20 cellular contexts compared by ENCODE assay signal in genomic region chr15:39787479-39787878, GRCh38. TPM values are rescaled to one million over a fixed set of nuclear protein-coding genes. Genes with fewer than 3 reads are reported as not detected.
DNase-seq lines count a peak whose midpoint lies in the region; ATAC-seq and TF ChIP-seq lines count a peak whose summit lies in the region.
"Had no signal": no experiment of that assay in that cellular context is flagged by ENCODE, and none has a peak within 500 bp of the region (broad histone marks: within the 10 kb centered on the region; RNA-seq: fewer than 3 reads in every experiment).

No MANE protein-coding gene starts in this region.

- H3K4me2 ChIP-seq in neural progenitor cell: no peak overlapping the region

- H3K4me3 ChIP-seq in H7 (ENCODE audit: insufficient read depth, low read depth, low read length) (no peak overlapping the region), endodermal cell (ENCODE audit: low read length) (no peak overlapping the region), neural progenitor cell (no peak overlapping the region)
- H3K4me3 ChIP-seq: uterus had no signal

- peaks cover 14% of the 10 kb centered on the region for H3K79me2 ChIP-seq in neural progenitor cell (ENCODE audit: low read depth)
- H3K79me2 ChIP-seq: parathyroid adenoma had no signal

- H3K9ac ChIP-seq in endodermal cell (ENCODE audit: extremely low read depth, low read length, poor library complexity, severe bottlenecking): no peak overlapping the region
- H3K9ac ChIP-seq in neural progenitor cell: no peak overlapping the region
- H3K9ac ChIP-seq: parathyroid adenoma had no signal

- no peaks in the 10 kb centered on the region for H3K27me3 Mint-ChIP-seq in endodermal cell (ENCODE audit: insufficient read depth)
- no peaks in the 10 kb centered on the region for H3K27me3 Mint-ChIP-seq in neural progenitor cell (ENCODE audit: insufficient read depth, low read depth)
- H3K27me3 Mint-ChIP-seq: activated CD4-positive, alpha-beta memory T cell treated with anti-CD3 and anti-CD28 coated beads for 36 hours; T-cell had no signal

- H3K27me3 ChIP-seq in H7 (ENCODE audit: control insufficient read depth, insufficient read depth, low read length): no peaks in the 10 kb centered on the region
- no peaks in the 10 kb centered on the region for H3K27me3 ChIP-seq in endodermal cell (ENCODE audit: control insufficient read depth, insufficient read depth, low read length, poor library complexity, severe bottlenecking)
- H3K27me3 ChIP-seq in neural progenitor cell: no peaks in the 10 kb centered on the region
- H3K27me3 ChIP-seq: dorsolateral prefrontal cortex, uterus had no signal

- peak; percentile 34 for DNase-seq in H7
- peak; percentile 7 for DNase-seq in M059J (ENCODE audit: low read depth)
- peak; percentile 70 for DNase-seq in endodermal cell
- DNase-seq in neural progenitor cell (ENCODE audit: low spot score): peak; percentile 26
- DNase-seq in SKM-1 treated with dmso at 0.1 percent for 144 hours (lab: John Stamatoyannopoulos, UW; ENCODE audit: unreplicated experiment): no peak
- no peak for DNase-seq in NCI-H1436 (lab: John Stamatoyannopoulos, UW)
- DNase-seq in stimulated activated naive CD8-positive, alpha-beta T cell treated with anti-CD3 and anti-CD28 coated beads, Interleukin-15, Interleukin-2, amounts not matched to agents 100 U/mL and 50 U/mL, for 24 hours: no peak
- DNase-seq: dorsolateral prefrontal cortex; glutamatergic neuron; Kasumi-1; NCI-H1417 treated with DMSO at 0.1 percent for 48 hours; NCI-H2227 treated with DMSO at 0.1 percent for 48 hours; RPMI8226; small intestine; stimulated activated CD4-positive, alpha-beta T cell treated with anti-CD3 and anti-CD28 coated beads, Interleukin-4, amount 100 ng/mL, for 4 hours; T-cell; uterus had no signal

- H3K27ac Mint-ChIP-seq in endodermal cell (peak overlapping the region; percentile 74), neural progenitor cell (peak overlapping the region; percentile 15)

- H3K4me1 Mint-ChIP-seq in endodermal cell: peaks cover 64% of the 10 kb centered on the region
- peaks cover 54% of the 10 kb centered on the region for H3K4me1 Mint-ChIP-seq in neural progenitor cell

- no peaks in the 10 kb centered on the region for H3K36me3 Mint-ChIP-seq in endodermal cell (ENCODE audit: low read depth)
- H3K36me3 Mint-ChIP-seq in neural progenitor cell: no peaks in the 10 kb centered on the region
- H3K36me3 Mint-ChIP-seq: activated CD4-positive, alpha-beta memory T cell treated with anti-CD3 and anti-CD28 coated beads for 36 hours had no signal

- H3F3A ChIP-seq in neural progenitor cell (ENCODE audit: low read depth): peaks cover 13% of the 10 kb centered on the region

- no peaks in the 10 kb centered on the region for H3K9me3 Mint-ChIP-seq in endodermal cell
- H3K9me3 Mint-ChIP-seq in neural progenitor cell: no peaks in the 10 kb centered on the region
- H3K9me3 Mint-ChIP-seq: activated CD4-positive, alpha-beta memory T cell treated with anti-CD3 and anti-CD28 coated beads for 36 hours; T-cell had no signal

- no peak for ATAC-seq in stimulated activated naive CD8-positive, alpha-beta T cell treated with anti-CD3 and anti-CD28 coated beads, Interleukin-15, Interleukin-2, amounts not matched to agents 100 U/mL and 50 U/mL, for 24 hours
- ATAC-seq: HCT116, T-cell had no signal

- no peaks in the 10 kb centered on the region for H3K9me3 ChIP-seq in endodermal cell (ENCODE audit: control insufficient read depth, low read length)
- H3K9me3 ChIP-seq in neural progenitor cell (ENCODE audit: low read depth): no peaks in the 10 kb centered on the region
- H3K9me3 ChIP-seq: uterus had no signal

- no peak overlapping the region for H3K4me3 Mint-ChIP-seq in endodermal cell
- H3K4me3 Mint-ChIP-seq in neural progenitor cell: no peak overlapping the region
- H3K4me3 Mint-ChIP-seq: activated CD4-positive, alpha-beta memory T cell treated with anti-CD3 and anti-CD28 coated beads for 36 hours; T-cell had no signal

- no peaks in the 10 kb centered on the region for H4K20me1 ChIP-seq in neural progenitor cell (ENCODE audit: low read depth)

- H3K36me3 ChIP-seq in H7 (replicated peaks; ENCODE audit: control insufficient read depth, insufficient read depth, low read length) (no peaks in the 10 kb centered on the region), endodermal cell (ENCODE audit: control insufficient read depth, insufficient read depth, low read length) (no peaks in the 10 kb centered on the region), neural progenitor cell (no peaks in the 10 kb centered on the region)
- H3K36me3 ChIP-seq: uterus had no signal

- H3K27ac ChIP-seq in endodermal cell (ENCODE audit: low read depth, low read length) (no peak overlapping the region), neural progenitor cell (no peak overlapping the region)
- H3K27ac ChIP-seq: dorsolateral prefrontal cortex, parathyroid adenoma, uterus had no signal

- TF ChIP-seq CTCF in endodermal cell (conservative IDR thresholded peaks at IDR 0.05): no peak
- TF ChIP-seq CTCF in neural progenitor cell (IDR thresholded peaks at IDR 0.05): no peak

- WGBS in endodermal cell (ENCODE audit: insufficient coverage in 1 of 2, insufficient read length in 1 of 2), 2 experiments: 0% methylated on average over 1 of the region's 1 CpG; no CpG with 5 or more reads in 1 of the 2 experiments

- H2AFZ ChIP-seq in neural progenitor cell (replicated peaks): no peak overlapping the region
- H2AFZ ChIP-seq: parathyroid adenoma had no signal

- H3K4me1 ChIP-seq in endodermal cell (ENCODE audit: control insufficient read depth, insufficient read depth, low read length): no peaks in the 10 kb centered on the region
- H3K4me1 ChIP-seq in neural progenitor cell: peaks cover 23% of the 10 kb centered on the region
- H3K4me1 ChIP-seq: parathyroid adenoma had no signal

RNA-seq across cellular contexts. Expression of gene FSIP1, which starts 4.8 kb away (rescaled TPM):
- 0.15 and 0.52 TPM in 2 replicates for total RNA-seq in H7 (2014; rRNA removed; shearing (Covaris generic))
- total RNA-seq in M059J (2014; rRNA removed; shearing (Covaris generic)): 0.64 and 0.76 TPM in 2 replicates
- total RNA-seq in endodermal cell: 1 to 10 TPM in 1 of 2 donors, under 1 TPM in 1; 0.77 to 1.7 TPM
- 2.6 TPM for polyA plus RNA-seq in endodermal cell (2013, experiment 1 of 2)
- polyA plus RNA-seq in endodermal cell (2013, experiment 2 of 2): 2.2 TPM
- 2.1 and 2.5 TPM in 2 replicates for total RNA-seq in neural progenitor cell (ENCODE audit: low replicate concordance)

Comparison
In these comparisons a context has a peak if more than half of its experiments do, and no peak if none do; other contexts are left out.
1. DNase-seq: peak in H7 (single experiment), M059J (single experiment), endodermal cell (single experiment) and neural progenitor cell (single experiment); none in SKM-1 treated with dmso at 0.1 percent for 144 hours (single experiment), NCI-H1436 (single experiment) and stimulated activated naive CD8-positive, alpha-beta T cell treated with anti-CD3 and anti-CD28 coated beads, Interleukin-15, Interleukin-2, amounts not matched to agents 100 U/mL and 50 U/mL, for 24 hours (single experiment).